8 cellular contexts compared by ENCODE assay signal in genomic region chr5:79514391-79515105, GRCh38. TPM values are rescaled to one million over a fixed set of nuclear protein-coding genes. Genes with fewer than 3 reads are reported as not detected.
DNase-seq lines count a peak whose midpoint lies in the region; ATAC-seq and TF ChIP-seq lines count a peak whose summit lies in the region.

No MANE protein-coding gene starts in this region.

- peak overlapping the region; percentile 80 for H3K9ac ChIP-seq in trophoblast cell (ENCODE audit: low read length)

- peaks cover 0 to 34% (median 0%) of the 10 kb centered on the region in 9 donors for H3K27me3 ChIP-seq in heart left ventricle
- H3K27me3 ChIP-seq in trophoblast cell (ENCODE audit: insufficient read depth, low read length) = no peaks in the 10 kb centered on the region

- DNase-seq in NCI-H128 (lab: John Stamatoyannopoulos, UW; ENCODE audit: unreplicated experiment) = peak; percentile 50
- peak; percentile 89 to 94 for DNase-seq in SW 1271 (lab: John Stamatoyannopoulos, UW)
- peak; percentile 90 to 94 (median 93) for DNase-seq in heart left ventricle
- peak; percentile 94 to 97 for DNase-seq in trophoblast cell
- DNase-seq in type B pancreatic cell (ENCODE audit: extremely low spot score, unreplicated experiment) = peak; percentile 91

- peak overlapping the region; percentile 97 for H3K14ac ChIP-seq in trophoblast cell (ENCODE audit: low read length)

- peaks cover 0 to 26% (median 2%) of the 10 kb centered on the region in 12 donors for H3K4me1 ChIP-seq in heart left ventricle
- H3K4me1 ChIP-seq in trophoblast cell (ENCODE audit: control insufficient read depth in 1 of 2, insufficient read depth in 2 of 2, low read length in 2 of 2) = peaks cover 6 to 7% of the 10 kb centered on the region in 2 experiments

- TF ChIP-seq POLR2A in heart left ventricle (IDR thresholded peaks at IDR 0.05) = peak in 1 of 2 donors; percentile 93

- H4K8ac ChIP-seq in trophoblast cell (ENCODE audit: low read depth, low read length) = peak overlapping the region; percentile 98

- peak overlapping the region; percentile 92 for H2BK120ac ChIP-seq in trophoblast cell (ENCODE audit: insufficient read depth, low read length, poor library complexity)

- H3K36me3 Mint-ChIP-seq in type B pancreatic cell = no peaks in the 10 kb centered on the region

- H3K27ac ChIP-seq in adipose tissue (ENCODE audit: low read depth, low read length) = peak overlapping the region; percentile 78
- peak overlapping the region; percentile 81 to 99 (median 96) for H3K27ac ChIP-seq in heart left ventricle
- peak overlapping the region; percentile 99 for H3K27ac ChIP-seq in trophoblast cell (ENCODE audit: low read depth, low read length)

- no peak overlapping the region for H2AK5ac ChIP-seq in trophoblast cell (ENCODE audit: low read length)

- peak overlapping the region; percentile 50 for H3K4ac ChIP-seq in trophoblast cell (ENCODE audit: low read depth, low read length)

- peak overlapping the region; percentile 99 for H4K12ac ChIP-seq in trophoblast cell (ENCODE audit: low read depth, low read length)

- H3K4me1 Mint-ChIP-seq in type B pancreatic cell (ENCODE audit: unreplicated experiment) = peaks cover 30% of the 10 kb centered on the region

- H3K4me3 Mint-ChIP-seq in type B pancreatic cell = peak overlapping the region; percentile 99

- H3K27me3 Mint-ChIP-seq in type B pancreatic cell = peaks cover 2% of the 10 kb centered on the region

- 1 to 2% (median 2%) methylated on average over 32 to 38 of the region's 38 CpGs for WGBS in adipose tissue, 3 donors
- 2 to 4% (median 3%) methylated on average over 23 to 38 of the region's 38 CpGs for WGBS in heart left ventricle, 4 donors
- no CpG with 5 or more reads among the region's 38 CpGs for WGBS in trophoblast cell (ENCODE audit: extremely low coverage, insufficient coverage, insufficient read length)

- TF ChIP-seq CTCF in GM12875 (IDR thresholded peaks at IDR 0.05; ENCODE audit: borderline replicate concordance, insufficient read depth, low read depth, low read length) = no peak
- no peak for TF ChIP-seq CTCF in heart left ventricle (IDR thresholded peaks at IDR 0.05)
- no peak for TF ChIP-seq CTCF in type B pancreatic cell (conservative IDR thresholded peaks at IDR 0.05)

- H3K4me3 ChIP-seq in GM12875 (ENCODE audit: low read depth, low read length) = peak overlapping the region; percentile 97
- H3K4me3 ChIP-seq in heart left ventricle = peak overlapping the region; percentile 71 to 95 (median 88)
- H3K4me3 ChIP-seq in trophoblast cell (ENCODE audit: low read depth, low read length) = peak overlapping the region; percentile 88

- no peaks in the 10 kb centered on the region for H3K9me3 Mint-ChIP-seq in type B pancreatic cell

- peak overlapping the region; percentile 95 for H2BK5ac ChIP-seq in trophoblast cell (ENCODE audit: low read depth, low read length, poor library complexity)

- peak overlapping the region; percentile 95 for H3K18ac ChIP-seq in trophoblast cell (ENCODE audit: low read length)

- H2BK12ac ChIP-seq in trophoblast cell (ENCODE audit: low read length) = no peak overlapping the region

- ATAC-seq in HG02759 (IDR thresholded peaks at IDR 0.05; ENCODE audit: unreplicated experiment) = peak; percentile 72
- ATAC-seq in heart left ventricle = peak; percentile 82 to 93 (median 89)

- peak overlapping the region; percentile 98 for H4K91ac ChIP-seq in trophoblast cell (ENCODE audit: low read depth, low read length)

- peak overlapping the region; percentile 92 for H3K4me2 ChIP-seq in trophoblast cell (ENCODE audit: low read length)

- H3K36me3 ChIP-seq in heart left ventricle (no peaks in the 10 kb centered on the region), trophoblast cell (ENCODE audit: control insufficient read depth in 1 of 2, insufficient read depth in 2 of 2, low read length in 2 of 2) (no peaks in the 10 kb centered on the region)

- peak overlapping the region; percentile 100 for H3K27ac Mint-ChIP-seq in type B pancreatic cell

- H2AFZ ChIP-seq in trophoblast cell (ENCODE audit: insufficient read depth, low read length, poor library complexity) = peak overlapping the region; percentile 82

- H3K23ac ChIP-seq in trophoblast cell (ENCODE audit: low read length) = no peak overlapping the region

- H3K79me2 ChIP-seq in trophoblast cell (ENCODE audit: control insufficient read depth, insufficient read depth, low read length, poor library complexity) = peaks cover 14% of the 10 kb centered on the region

- peaks cover 15% of the 10 kb centered on the region for H3K79me1 ChIP-seq in trophoblast cell (ENCODE audit: low read length)

- intact Hi-C loops in heart left ventricle (cut with DNase I) = loop anchor here in 5 of 10 donors (5.0 to 10.0 kb wide), 6 partner anchors 42 to 277 kb away; partner anchors contain the start of gene JMY (in 2 of the 5)

- H3K9me3 ChIP-seq in heart left ventricle (no peaks in the 10 kb centered on the region), trophoblast cell (ENCODE audit: insufficient read depth, low read depth, low read length) (no peaks in the 10 kb centered on the region)

RNA-seq across cellular contexts. Expression of gene HOMER1, which starts 0.6 kb away (rescaled TPM):
- polyA plus RNA-seq in adipose tissue (1 to 10 TPM in 2 of 3 donors, under 1 TPM in 1; 0.31 to 3.3 (median 1.0) TPM), heart left ventricle (10 to 100 TPM; 12.1 to 18.1 TPM)
- total RNA-seq in heart left ventricle (10 to 100 TPM; 30.6 to 83.5 (median 62.3) TPM), type B pancreatic cell (ENCODE audit: low replicate concordance) (13.9 and 20.0 TPM in 2 replicates)
- 19.5 and 20.6 TPM in 2 replicates for polyA plus RNA-seq in trophoblast cell (2013)

Comparison
In these comparisons a context has a peak if more than half of its experiments do, and no peak if none do; other contexts are left out.
1. Peak in every context shown above with its lines: DNase-seq, ATAC-seq, H3K4me3 ChIP-seq and H3K27ac ChIP-seq.